9 cellular contexts compared by ENCODE assay signal in the genomic region with DNA sequence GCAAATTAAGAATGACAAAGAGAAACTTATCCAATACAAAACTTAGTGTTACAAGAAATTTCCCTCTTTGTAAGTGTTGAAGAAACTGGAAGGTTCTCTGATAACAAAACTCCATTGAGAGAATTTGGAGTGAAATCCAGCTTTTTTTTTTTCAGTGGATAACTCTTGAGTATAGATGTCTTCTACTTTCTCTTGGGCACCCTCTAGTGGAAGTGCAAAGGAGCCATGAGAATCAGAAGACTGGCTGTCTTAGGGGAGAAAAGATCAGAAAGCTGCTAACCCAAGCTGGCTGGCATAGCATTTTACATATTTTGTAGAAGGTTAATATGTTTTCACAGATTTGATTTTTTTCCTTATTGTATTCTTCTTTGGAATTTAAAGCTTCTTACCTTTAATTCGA.
DNase-seq lines count a peak whose midpoint lies in the region; TF ChIP-seq lines count a peak whose summit lies in the region.
"Had no signal": no experiment of that assay in that cellular context is flagged by ENCODE, and none has a peak within 500 bp of the region (broad histone marks: within the 10 kb centered on the region; RNA-seq: fewer than 3 reads in every experiment).

No MANE protein-coding gene starts in this region.

- no peaks in the 10 kb centered on the region for H3K36me3 ChIP-seq in A673 (ENCODE audit: insufficient read depth, low read length, poor library complexity, severe bottlenecking)

- H3K9me3 Mint-ChIP-seq in T-helper 2 cell treated with Interferon-gamma antibody and Interleukin-4, amounts not matched to agents 5 μg/mL and 100 μg/mL, for 36 hours, result no peaks in the 10 kb centered on the region
- no peaks in the 10 kb centered on the region for H3K9me3 Mint-ChIP-seq in mesothelial cell of epicardium
- H3K9me3 Mint-ChIP-seq: memory B cell had no signal

- no peak overlapping the region for H3K27ac Mint-ChIP-seq in T-helper 2 cell treated with Interferon-gamma antibody and Interleukin-4, amounts not matched to agents 5 μg/mL and 100 μg/mL, for 36 hours
- no peak overlapping the region for H3K27ac Mint-ChIP-seq in mesothelial cell of epicardium
- H3K27ac Mint-ChIP-seq: memory B cell had no signal

- CTCF ChIA-PET in A673 (lab: Charles Lee), result interaction anchor here (0.5 to 0.7 kb wide), 6 partner anchors 100 to 1287 kb away, joined by 3 read pairs; no protein-coding TSS in a partner anchor

- POLR2A ChIA-PET in A673 (lab: Charles Lee; ENCODE audit: low non-redundant PET), result no interaction called here

- peaks cover 7% of the 10 kb centered on the region for H3K4me1 ChIP-seq in A673 (ENCODE audit: insufficient read depth, low read length, poor library complexity, severe bottlenecking)

- no TSS peak for BruUV-seq in A673 (replicated peaks; lab: Mats Ljungman, UMichigan)

- no peaks in the 10 kb centered on the region for H3K36me3 Mint-ChIP-seq in T-helper 2 cell treated with Interferon-gamma antibody and Interleukin-4, amounts not matched to agents 5 μg/mL and 100 μg/mL, for 36 hours (ENCODE audit: low read depth)
- H3K36me3 Mint-ChIP-seq in mesothelial cell of epicardium, result no peaks in the 10 kb centered on the region
- H3K36me3 Mint-ChIP-seq: memory B cell had no signal

- no peaks in the 10 kb centered on the region for H3K27me3 ChIP-seq in A673 (replicated peaks; ENCODE audit: insufficient read depth, low read depth, low read length, poor library complexity)

- H3K4me1 Mint-ChIP-seq in T-helper 2 cell treated with Interferon-gamma antibody and Interleukin-4, amounts not matched to agents 5 μg/mL and 100 μg/mL, for 36 hours (ENCODE audit: low read depth), result no peaks in the 10 kb centered on the region
- no peaks in the 10 kb centered on the region for H3K4me1 Mint-ChIP-seq in mesothelial cell of epicardium
- H3K4me1 Mint-ChIP-seq: memory B cell had no signal

- H3K27me3 Mint-ChIP-seq in T-helper 2 cell treated with Interferon-gamma antibody and Interleukin-4, amounts not matched to agents 5 μg/mL and 100 μg/mL, for 36 hours (ENCODE audit: low read depth), result peaks cover 17% of the 10 kb centered on the region
- peaks cover 28% of the 10 kb centered on the region for H3K27me3 Mint-ChIP-seq in mesothelial cell of epicardium (ENCODE audit: low read depth)
- H3K27me3 Mint-ChIP-seq: memory B cell had no signal

- TF ChIP-seq CTCF in A673 (conservative IDR thresholded peaks at IDR 0.05; ENCODE audit: low read depth, low read length), result peak; percentile 63
- TF ChIP-seq CTCF in GM12865 (IDR thresholded peaks at IDR 0.05; ENCODE audit: insufficient read depth, low read depth, low read length, missing control alignments), result peak; percentile 48
- TF ChIP-seq CTCF in epithelial cell of proximal tubule (conservative IDR thresholded peaks at IDR 0.05; ENCODE audit: low read depth, low read length), result peak; percentile 66
- TF ChIP-seq CTCF in mesothelial cell of epicardium (IDR thresholded peaks at IDR 0.05; ENCODE audit: unreplicated experiment), result no peak

- DNase-seq in A673 (ENCODE audit: low spot score) (peak; percentile 49), GM12865 (ENCODE audit: low read depth) (peak; percentile 20), NCI-H460 (ENCODE audit: extremely low read depth, low read depth) (peak; percentile 41), epithelial cell of proximal tubule (ENCODE audit: low read depth) (peak; percentile 3), mesothelial cell of epicardium (ENCODE audit: low spot score in 2 of 2, unreplicated experiment in 2 of 2) (no peak), retina (no peak)
- no peak for DNase-seq in central memory CD4-positive, alpha-beta T cell
- no peak for DNase-seq in T-helper 2 cell treated with Interferon-gamma antibody and Interleukin-4, amounts not matched to agents 5 μg/mL and 100 μg/mL, for 36 hours (ENCODE audit: low spot score)

- no peak overlapping the region for H3K4me3 Mint-ChIP-seq in T-helper 2 cell treated with Interferon-gamma antibody and Interleukin-4, amounts not matched to agents 5 μg/mL and 100 μg/mL, for 36 hours
- H3K4me3 Mint-ChIP-seq in mesothelial cell of epicardium, result no peak overlapping the region
- H3K4me3 Mint-ChIP-seq: memory B cell had no signal

- no peaks in the 10 kb centered on the region for H3K9me3 ChIP-seq in A673 (ENCODE audit: low read depth, low read length, poor library complexity, severe bottlenecking)

- no peak overlapping the region for H3K27ac ChIP-seq in A673 (ENCODE audit: low read depth, low read length, poor library complexity, severe bottlenecking)

- intact Hi-C loops in A673 (cut with micrococcal nuclease; ENCODE audit: unreplicated experiment), result loop anchor here (10.0 kb wide), 1 partner anchor 332 kb away; no protein-coding TSS in a partner anchor

- H3K4me3 ChIP-seq in A673 (ENCODE audit: low read depth, low read length, poor library complexity, severe bottlenecking) (no peak overlapping the region), GM12865 (ENCODE audit: low read depth, low read length) (no peak overlapping the region), epithelial cell of proximal tubule (ENCODE audit: low read depth, low read length) (no peak overlapping the region)

Comparison
In these comparisons a context has a peak if more than half of its experiments do, and no peak if none do; other contexts are left out.
1. DNase-seq: peak in A673 (single experiment), GM12865 (single experiment), NCI-H460 (single experiment) and epithelial cell of proximal tubule (single experiment); none in central memory CD4-positive, alpha-beta T cell (single experiment), T-helper 2 cell treated with Interferon-gamma antibody and Interleukin-4, amounts not matched to agents 5 μg/mL and 100 μg/mL, for 36 hours (single experiment), mesothelial cell of epicardium (0 of 2) and retina (single experiment).